ENCODE assay signal across 11 cellular contexts in genomic region chr12:118055865-118056773, GRCh38. TPM values are rescaled to one million over a fixed set of nuclear protein-coding genes. Genes with fewer than 3 reads are reported as not detected.
DNase-seq lines count a peak whose midpoint lies in the region; ATAC-seq and TF ChIP-seq lines count a peak whose summit lies in the region.
"Had no signal": no experiment of that assay in that cellular context is flagged by ENCODE, and none has a peak within 500 bp of the region (broad histone marks: within the 10 kb centered on the region; RNA-seq: fewer than 3 reads in every experiment).

No MANE protein-coding gene starts in this region.

- H3K4me3 ChIP-seq in IMR-90 (ENCODE audit: insufficient read depth, low read depth, low read length) (no peak overlapping the region), adrenal gland (no peak overlapping the region), neuronal stem cell (ENCODE audit: low read length in 2 of 2) (no peak overlapping the region)
- H3K4me3 ChIP-seq in naive thymus-derived CD4-positive, alpha-beta T cell (ENCODE audit: low read length), result no peak overlapping the region
- H3K4me3 ChIP-seq: GM23248 had no signal

- H3K14ac ChIP-seq in IMR-90 (replicated peaks; ENCODE audit: low read depth, low read length) (peak overlapping the region; percentile 31; the same call in 1 of the 2 replicates), neuronal stem cell (ENCODE audit: low read length) (no peak overlapping the region)

- H2AFZ ChIP-seq in IMR-90 (replicated peaks; ENCODE audit: low read length, poor library complexity) (no peak overlapping the region), neuronal stem cell (ENCODE audit: low read length) (no peak overlapping the region)
- H2AFZ ChIP-seq: GM23248 had no signal

- no peaks in the 10 kb centered on the region for H3K27me3 ChIP-seq in IMR-90 (ENCODE audit: control insufficient read depth, insufficient read depth, low read length)
- H3K27me3 ChIP-seq in adrenal gland, result no peaks in the 10 kb centered on the region
- no peaks in the 10 kb centered on the region for H3K27me3 ChIP-seq in naive thymus-derived CD4-positive, alpha-beta T cell (ENCODE audit: control insufficient read depth in 2 of 2, insufficient read depth in 2 of 2, low read length in 2 of 2)
- H3K27me3 ChIP-seq in neuronal stem cell (ENCODE audit: control insufficient read depth in 3 of 3, insufficient read depth in 3 of 3, low read depth in 1 of 3, low read length in 3 of 3), result no peaks in the 10 kb centered on the region

- H2AK5ac ChIP-seq in IMR-90 (ENCODE audit: low read depth, low read length) (peak overlapping the region; percentile 52; the same call in 1 of the 2 replicates), neuronal stem cell (ENCODE audit: low read depth, low read length) (no peak overlapping the region)

- H3K4ac ChIP-seq in IMR-90 (ENCODE audit: low read depth, low read length) (peak overlapping the region; percentile 60), neuronal stem cell (ENCODE audit: low read length) (no peak overlapping the region)

- H3K36me3 Mint-ChIP-seq in naive thymus-derived CD4-positive, alpha-beta T cell, result peaks cover 4 to 23% (median 15%) of the 10 kb centered on the region in 5 donors

- peaks cover 23% of the 10 kb centered on the region for H3K9me1 ChIP-seq in IMR-90 (ENCODE audit: insufficient read depth, low read length)

- H3K4me2 ChIP-seq in IMR-90 (ENCODE audit: low read depth, low read length) (0 out of 2 replicates have a peak overlapping the region, but pooled peaks have one; percentile 24), neuronal stem cell (ENCODE audit: insufficient read depth, low read length, poor library complexity, severe bottlenecking) (no peak overlapping the region)

- TF ChIP-seq POLR2A in IMR-90 (IDR thresholded peaks at IDR 0.05; ENCODE audit: low read depth, low read length), result no peak
- TF ChIP-seq POLR2A in adrenal gland (IDR thresholded peaks at IDR 0.05), result no peak

- POLR2A ChIA-PET in IMR-90 (lab: Charles Lee; ENCODE audit: unreplicated experiment), result interaction anchor here (0.5 kb wide), 1 partner anchor 328 kb away, joined by 3 read pairs; no protein-coding TSS in a partner anchor
- POLR2A ChIA-PET in naive thymus-derived CD4-positive, alpha-beta T cell (lab: Charles Lee), result interaction anchor here (1.2 to 1.6 kb wide), 2 partner anchors 9 to 80 kb away, joined by 4 read pairs; partner anchors contain the start of gene PEBP1

- H2BK15ac ChIP-seq in IMR-90 (ENCODE audit: low read depth, low read length) (no peak overlapping the region), neuronal stem cell (ENCODE audit: low read length) (no peak overlapping the region)

- peaks cover 15 to 65% of the 10 kb centered on the region in 2 experiments for H3K79me1 ChIP-seq in IMR-90 (ENCODE audit: low read depth in 1 of 2, low read length in 2 of 2)
- no peaks in the 10 kb centered on the region for H3K79me1 ChIP-seq in neuronal stem cell (ENCODE audit: low read depth, low read length)

- intact Hi-C loops in IMR-90 (cut with micrococcal nuclease), result no loop called here
- intact Hi-C loops in adrenal gland (cut with DNase I), result no loop called here
- intact Hi-C loops in naive thymus-derived CD4-positive, alpha-beta T cell (cut with micrococcal nuclease), result loop anchor here in 1 of 2 donors (1.0 kb wide), 1 partner anchor 181 kb away; no protein-coding TSS in a partner anchor

- no peaks in the 10 kb centered on the region for H3K27me3 Mint-ChIP-seq in naive thymus-derived CD4-positive, alpha-beta T cell

- CTCF ChIA-PET in IMR-90 (lab: Yijun Ruan, JAX), result interaction anchor here (0.6 kb wide), 1 partner anchor 65 kb away, joined by 8 read pairs; no protein-coding TSS in a partner anchor
- CTCF ChIA-PET in naive thymus-derived CD4-positive, alpha-beta T cell (lab: Charles Lee), result interaction anchor here (0.7 to 2.2 kb wide), 2 partner anchors 9 to 179 kb away, joined by 5 to 10 read pairs; no protein-coding TSS in a partner anchor

- 0 out of 2 replicates have a peak overlapping the region, but pooled peaks have one; percentile 15 for H4K91ac ChIP-seq in IMR-90 (ENCODE audit: insufficient read depth, low read depth, low read length)
- H4K91ac ChIP-seq in neuronal stem cell (ENCODE audit: low read depth, low read length, poor library complexity), result no peak overlapping the region

- TF ChIP-seq CTCF in IMR-90 (conservative IDR thresholded peaks at IDR 0.05; ENCODE audit: low read depth, low read length) (no peak), adrenal gland (IDR thresholded peaks at IDR 0.05) (no peak)

- H3K4me1 ChIP-seq in IMR-90 (ENCODE audit: control insufficient read depth, insufficient read depth, low read length) (peaks cover 16% of the 10 kb centered on the region), adrenal gland (replicated peaks in 1 of 2) (peaks cover 13 to 54% of the 10 kb centered on the region in 2 donors), neuronal stem cell (ENCODE audit: control insufficient read depth in 2 of 2, insufficient read depth in 1 of 2, low read depth in 1 of 2, low read length in 2 of 2) (peaks cover 4 to 9% of the 10 kb centered on the region in 2 donors)
- peaks cover 12 to 27% of the 10 kb centered on the region in 2 donors for H3K4me1 ChIP-seq in naive thymus-derived CD4-positive, alpha-beta T cell (ENCODE audit: control insufficient read depth in 2 of 2, insufficient read depth in 2 of 2, low read length in 2 of 2)

- H3K56ac ChIP-seq in IMR-90 (ENCODE audit: extremely low read depth, insufficient read depth, low read length), result no peak overlapping the region

- H2BK12ac ChIP-seq in neuronal stem cell (ENCODE audit: low read length), result no peak overlapping the region

- no TSS peak for BruUV-seq in IMR-90 (replicated peaks; lab: Mats Ljungman, UMichigan)

- in situ Hi-C loops in IMR-90 (cut with MboI; ENCODE audit: low sequenced_read_pairs), result no loop called here

- peak overlapping the region in 5 of 9 donors; percentile 28 to 69 (median 55) for H3K27ac Mint-ChIP-seq in naive thymus-derived CD4-positive, alpha-beta T cell

- H3K4me1 Mint-ChIP-seq in naive thymus-derived CD4-positive, alpha-beta T cell, result peaks cover 22 to 44% (median 37%) of the 10 kb centered on the region in 7 donors

- dilution Hi-C loops in IMR-90 (cut with HindIII; ENCODE audit: low sequenced_read_pairs, unreplicated experiment), result no loop called here

- 0 out of 2 replicates have a peak overlapping the region, but pooled peaks have one; percentile 2 for H4K5ac ChIP-seq in IMR-90 (ENCODE audit: low read depth, low read length)

- H2BK20ac ChIP-seq in IMR-90 (ENCODE audit: low read depth, low read length), result peak overlapping the region; percentile 15; the same call in 1 of the 2 replicates

- TF ChIP-seq RAD21 in IMR-90 (IDR thresholded peaks at IDR 0.05; ENCODE audit: low read length), result no peak

- WGBS in IMR-90 (ENCODE audit: extremely low coverage in 2 of 2, insufficient read length in 1 of 2), 2 experiments, result 43% methylated on average over 1 of the region's 13 CpGs; no CpG with 5 or more reads in 1 of the 2 experiments
- 74 to 77% (median 76%) methylated on average over 13 of the region's 13 CpGs for WGBS in adrenal gland, 4 donors
- WGBS in neuronal stem cell (ENCODE audit: extremely low coverage in 2 of 2, insufficient read length in 2 of 2, insufficient replicate concordance in 1 of 2), 2 donors, result 100% methylated on average over 1 of the region's 13 CpGs; no CpG with 5 or more reads in 1 of the 2 donors

- peak overlapping the region; percentile 7; the same call in 1 of the 2 replicates for H2BK120ac ChIP-seq in IMR-90 (ENCODE audit: low read depth, low read length)
- H2BK120ac ChIP-seq in neuronal stem cell (ENCODE audit: low read depth, low read length), result no peak overlapping the region

- H3K36me3 ChIP-seq in IMR-90 (ENCODE audit: control insufficient read depth, insufficient read depth, low read length), result peaks cover 5% of the 10 kb centered on the region
- H3K36me3 ChIP-seq in adrenal gland (replicated peaks in 1 of 2), result peaks cover 0 to 5% of the 10 kb centered on the region in 2 donors
- H3K36me3 ChIP-seq in naive thymus-derived CD4-positive, alpha-beta T cell (ENCODE audit: control insufficient read depth in 2 of 3, insufficient read depth in 3 of 3, low read length in 3 of 3), result peaks cover 0 to 21% (median 0%) of the 10 kb centered on the region in 3 experiments
- H3K36me3 ChIP-seq in neuronal stem cell (replicated peaks in 1 of 2; ENCODE audit: control insufficient read depth in 2 of 2, insufficient read depth in 2 of 2, low read length in 2 of 2), result peaks cover 0 to 27% of the 10 kb centered on the region in 2 donors

- H3K9me3 ChIP-seq in IMR-90 (ENCODE audit: control insufficient read depth, insufficient read depth, low read length) (no peaks in the 10 kb centered on the region), adrenal gland (replicated peaks in 1 of 3) (no peaks in the 10 kb centered on the region), neuronal stem cell (replicated peaks in 1 of 2; ENCODE audit: control insufficient read depth in 2 of 2, insufficient read depth in 1 of 2, low read depth in 1 of 2, low read length in 2 of 2) (no peaks in the 10 kb centered on the region)
- no peaks in the 10 kb centered on the region for H3K9me3 ChIP-seq in naive thymus-derived CD4-positive, alpha-beta T cell (ENCODE audit: control insufficient read depth in 2 of 3, low read length in 3 of 3)

- H2BK5ac ChIP-seq in IMR-90 (ENCODE audit: low read depth, low read length, poor library complexity, severe bottlenecking) (no peak overlapping the region), neuronal stem cell (ENCODE audit: low read length) (no peak overlapping the region)

- peaks cover 0 to 2% (median 0%) of the 10 kb centered on the region in 11 donors for H3K9me3 Mint-ChIP-seq in naive thymus-derived CD4-positive, alpha-beta T cell
- H3K9me3 Mint-ChIP-seq: activated naive CD4-positive, alpha-beta T cell treated with anti-CD3 and anti-CD28 coated beads, Interleukin-2, amount 50 U/mL, for 72 hours had no signal

- H3K9ac ChIP-seq in IMR-90 (ENCODE audit: low read depth, low read length), result no peak overlapping the region
- H3K9ac ChIP-seq in neuronal stem cell (ENCODE audit: low read depth, low read length, poor library complexity), result no peak overlapping the region
- H3K9ac ChIP-seq: GM23248 had no signal

- DNase-seq in COLO668 (lab: John Stamatoyannopoulos, UW; ENCODE audit: unreplicated experiment), result peak; percentile 45
- DNase-seq in IMR-90, result peak; percentile 36
- DNase-seq in adrenal gland, result peak in 2 of 7 donors; percentile 12 to 19
- no peak for DNase-seq in naive thymus-derived CD4-positive, alpha-beta T cell
- DNase-seq in neuronal stem cell (ENCODE audit: low spot score), result no peak
- DNase-seq in SKM-1 treated with dmso at 0.1 percent for 144 hours (lab: John Stamatoyannopoulos, UW; ENCODE audit: unreplicated experiment), result no peak
- DNase-seq: GM23248, occipital lobe had no signal

- H3K23ac ChIP-seq in IMR-90 (ENCODE audit: low read depth, low read length) (no peak overlapping the region; the same call in 1 of the 2 replicates), neuronal stem cell (ENCODE audit: low read depth, low read length, poor library complexity) (no peak overlapping the region)

- 0 out of 2 replicates have a peak, but pooled peaks have one; percentile 1 for ATAC-seq in IMR-90 (ENCODE audit: low read depth)
- no peak for ATAC-seq in naive thymus-derived CD4-positive, alpha-beta T cell
- ATAC-seq in activated CD4-positive, CD25-positive, alpha-beta regulatory T cell treated with anti-CD3 and anti-CD28 coated beads, Interleukin-2, amount 50 U/mL, for 24 hours, result no peak
- no peak for ATAC-seq in GM18907 (IDR thresholded peaks at IDR 0.05; ENCODE audit: unreplicated experiment)

- no peak overlapping the region for H3K4me3 Mint-ChIP-seq in naive thymus-derived CD4-positive, alpha-beta T cell

- H4K20me1 ChIP-seq in IMR-90 (ENCODE audit: insufficient read depth, low read length), result peaks cover 30% of the 10 kb centered on the region

- 0 out of 2 replicates have a peak overlapping the region, but pooled peaks have one; percentile 51 for H3K18ac ChIP-seq in IMR-90 (ENCODE audit: low read depth, low read length)
- no peak overlapping the region for H3K18ac ChIP-seq in neuronal stem cell (ENCODE audit: low read length)

- H3K27ac ChIP-seq in IMR-90 (ENCODE audit: insufficient read depth, low read length) (peak overlapping the region; percentile 69; the same call in 1 of the 2 replicates), adrenal gland (peak overlapping the region in 3 of 5 donors; percentile 38 to 55 (median 39)), neuronal stem cell (replicated peaks; ENCODE audit: low read length) (no peak overlapping the region)
- H3K27ac ChIP-seq in naive thymus-derived CD4-positive, alpha-beta T cell (ENCODE audit: low read depth, low read length), result no peak overlapping the region
- H3K27ac ChIP-seq: GM23248 had no signal

- no peak overlapping the region for H4K8ac ChIP-seq in IMR-90 (ENCODE audit: low read depth in 2 of 2, low read length in 2 of 2)
- no peak overlapping the region for H4K8ac ChIP-seq in neuronal stem cell (ENCODE audit: low read depth, low read length)

- H2AK9ac ChIP-seq in IMR-90 (replicated peaks; ENCODE audit: low read depth, low read length, poor library complexity), result peak overlapping the region; percentile 81

RNA-seq across cellular contexts. Expression of gene WSB2, which starts 4.9 kb away (rescaled TPM):
- total RNA-seq in IMR-90 (2012; rRNA removed) (141 and 180 TPM in 2 replicates), adrenal gland (100 to 1,000 TPM in 6 of 8 donors, 10 to 100 TPM in 2; 95.2 to 201 (median 111) TPM)
- polyA plus RNA-seq in IMR-90 (2012; rRNA removed) (92.8 and 99.2 TPM in 2 replicates), adrenal gland (100 to 1,000 TPM in 1 of 3 donors, 10 to 100 TPM in 2; 50.0 to 162 (median 60.8) TPM)
- polyA plus RNA-seq in IMR-90 (2012; cell fraction: cytosol; rRNA removed), result 61.3 and 149 TPM in 2 replicates
- polyA plus RNA-seq in IMR-90 (2012; cell fraction: nucleus; rRNA removed; ENCODE audit: low replicate concordance), result 31.2 and 37.8 TPM in 2 replicates
- 10 to 100 TPM; 12.2 to 52.2 (median 19.1) TPM for total RNA-seq in naive thymus-derived CD4-positive, alpha-beta T cell
- 10 to 100 TPM; 10.2 to 10.6 TPM for polyA plus RNA-seq in naive thymus-derived CD4-positive, alpha-beta T cell
- polyA plus RNA-seq in neuronal stem cell (2013, experiment 1 of 2), result 33.1 TPM
- polyA plus RNA-seq in neuronal stem cell (2013, experiment 2 of 2), result 32.2 TPM

RNA-seq across cellular contexts. Expression of gene RFC5, which starts 39.6 kb away (rescaled TPM):
- total RNA-seq in IMR-90 (2012; rRNA removed) (20.1 and 20.6 TPM in 2 replicates), adrenal gland (10 to 100 TPM in 3 of 8 donors, 1 to 10 TPM in 5; 5.8 to 28.0 (median 9.0) TPM)
- polyA plus RNA-seq in IMR-90 (2012; rRNA removed) (12.8 and 14.7 TPM in 2 replicates), adrenal gland (1 to 10 TPM; 6.6 to 8.6 (median 7.8) TPM)
- polyA plus RNA-seq in IMR-90 (2012; cell fraction: cytosol; rRNA removed), result 5.2 and 6.3 TPM in 2 replicates
- 17.8 and 26.5 TPM in 2 replicates for polyA plus RNA-seq in IMR-90 (2012; cell fraction: nucleus; rRNA removed; ENCODE audit: low replicate concordance)
- total RNA-seq in naive thymus-derived CD4-positive, alpha-beta T cell, result 10 to 100 TPM in 3 of 5 experiments, 1 to 10 TPM in 2; 6.3 to 40.3 (median 15.6) TPM
- 10 to 100 TPM; 19.0 to 20.5 TPM for polyA plus RNA-seq in naive thymus-derived CD4-positive, alpha-beta T cell
- polyA plus RNA-seq in neuronal stem cell (2013, experiment 1 of 2), result 52.8 TPM
- 54.8 TPM for polyA plus RNA-seq in neuronal stem cell (2013, experiment 2 of 2)

RNA-seq across cellular contexts. Expression of gene VSIG10, which starts 47.7 kb away (rescaled TPM):
- total RNA-seq in IMR-90 (2012; rRNA removed) (10.0 and 17.5 TPM in 2 replicates), adrenal gland (10 to 100 TPM; 33.1 to 87.6 (median 68.1) TPM)
- polyA plus RNA-seq in IMR-90 (2012; rRNA removed) (5.2 and 5.9 TPM in 2 replicates), adrenal gland (10 to 100 TPM; 28.6 to 46.3 (median 31.8) TPM)
- 2.8 and 3.4 TPM in 2 replicates for polyA plus RNA-seq in IMR-90 (2012; cell fraction: cytosol; rRNA removed)
- 6.0 and 12.2 TPM in 2 replicates for polyA plus RNA-seq in IMR-90 (2012; cell fraction: nucleus; rRNA removed; ENCODE audit: low replicate concordance)
- 1 to 10 TPM; 3.9 to 8.5 (median 5.3) TPM for total RNA-seq in naive thymus-derived CD4-positive, alpha-beta T cell
- 1 to 10 TPM; 1.5 to 5.5 TPM for polyA plus RNA-seq in naive thymus-derived CD4-positive, alpha-beta T cell
- polyA plus RNA-seq in neuronal stem cell (2013, experiment 1 of 2), result 11.4 TPM
- polyA plus RNA-seq in neuronal stem cell (2013, experiment 2 of 2), result 14.1 TPM

Comparison
In these comparisons a context has a peak if more than half of its experiments do, and no peak if none do; other contexts are left out.
1. DNase-seq: peak in COLO668 (single experiment) and IMR-90 (single experiment); none in naive thymus-derived CD4-positive, alpha-beta T cell (0 of 9), neuronal stem cell (single experiment) and SKM-1 treated with dmso at 0.1 percent for 144 hours (single experiment).
2. H3K27ac ChIP-seq: peak in IMR-90 (single experiment) and adrenal gland (3 of 5); none in naive thymus-derived CD4-positive, alpha-beta T cell (single experiment) and neuronal stem cell (single experiment).